Comparison of ENCODE assay signal across 1 cellular context in the genomic region with DNA sequence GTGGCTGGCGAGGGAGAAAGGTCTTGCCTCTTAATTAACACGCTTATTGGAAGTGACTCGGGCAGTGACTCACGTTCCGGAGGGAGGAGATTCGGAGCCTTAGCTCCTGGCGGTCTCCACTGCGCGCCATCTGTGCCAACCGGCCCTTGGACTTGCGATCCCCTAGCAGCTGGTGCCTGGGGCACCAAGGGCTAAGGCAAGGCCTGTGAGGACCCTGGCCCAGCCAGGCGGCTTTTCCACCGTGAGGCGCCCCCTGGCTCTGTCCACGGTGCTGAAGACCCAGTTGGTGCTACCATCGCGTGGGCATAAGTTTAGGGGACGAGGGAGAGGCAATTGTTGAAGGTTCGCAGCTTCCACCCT.
TF ChIP-seq lines count a peak whose summit lies in the region.

No MANE protein-coding gene starts in this region.

TF ChIP-seq in HepG2, 621 proteins besides CTCF, POLR2A, EP300 and RAD21:
- TF ChIP-seq HNRNPL (IDR thresholded peaks at IDR 0.05; ENCODE audit: low read depth, low read length): no peak
- TF ChIP-seq POLR2AphosphoS2 (IDR thresholded peaks at IDR 0.05; ENCODE audit: low read depth, low read length): no peak
- TF ChIP-seq TARDBP (CRISPR knock-in tag; IDR thresholded peaks at IDR 0.05): no peak
- no peak for TF ChIP-seq ZNF660 (CRISPR knock-in tag; IDR thresholded peaks at IDR 0.05; ENCODE audit: borderline replicate concordance, low read depth)
- no peak for TF ChIP-seq NR1H2 (CRISPR knock-in tag; IDR thresholded peaks at IDR 0.05; ENCODE audit: borderline replicate concordance, low read depth)
- no peak for TF ChIP-seq ZNF264 (CRISPR knock-in tag; IDR thresholded peaks at IDR 0.05)
- TF ChIP-seq, protein P1, sequence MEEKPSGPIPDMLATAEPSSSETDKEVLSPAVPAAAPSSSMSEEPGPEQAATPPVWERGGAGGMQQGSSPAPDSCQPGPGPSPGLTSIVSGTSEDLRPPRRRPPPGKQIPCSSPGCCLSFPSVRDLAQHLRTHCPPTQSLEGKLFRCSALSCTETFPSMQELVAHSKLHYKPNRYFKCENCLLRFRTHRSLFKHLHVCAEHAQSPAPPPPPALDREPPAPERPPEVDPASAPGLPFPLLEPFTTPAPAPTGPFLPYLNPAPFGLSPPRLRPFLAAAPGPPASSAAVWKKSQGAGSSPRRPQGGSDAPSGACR (CRISPR knock-in tag; IDR thresholded peaks at IDR 0.05): no peak
- peak; percentile 88 for TF ChIP-seq MIER2 (CRISPR knock-in tag; IDR thresholded peaks at IDR 0.05)
- TF ChIP-seq, protein P2, sequence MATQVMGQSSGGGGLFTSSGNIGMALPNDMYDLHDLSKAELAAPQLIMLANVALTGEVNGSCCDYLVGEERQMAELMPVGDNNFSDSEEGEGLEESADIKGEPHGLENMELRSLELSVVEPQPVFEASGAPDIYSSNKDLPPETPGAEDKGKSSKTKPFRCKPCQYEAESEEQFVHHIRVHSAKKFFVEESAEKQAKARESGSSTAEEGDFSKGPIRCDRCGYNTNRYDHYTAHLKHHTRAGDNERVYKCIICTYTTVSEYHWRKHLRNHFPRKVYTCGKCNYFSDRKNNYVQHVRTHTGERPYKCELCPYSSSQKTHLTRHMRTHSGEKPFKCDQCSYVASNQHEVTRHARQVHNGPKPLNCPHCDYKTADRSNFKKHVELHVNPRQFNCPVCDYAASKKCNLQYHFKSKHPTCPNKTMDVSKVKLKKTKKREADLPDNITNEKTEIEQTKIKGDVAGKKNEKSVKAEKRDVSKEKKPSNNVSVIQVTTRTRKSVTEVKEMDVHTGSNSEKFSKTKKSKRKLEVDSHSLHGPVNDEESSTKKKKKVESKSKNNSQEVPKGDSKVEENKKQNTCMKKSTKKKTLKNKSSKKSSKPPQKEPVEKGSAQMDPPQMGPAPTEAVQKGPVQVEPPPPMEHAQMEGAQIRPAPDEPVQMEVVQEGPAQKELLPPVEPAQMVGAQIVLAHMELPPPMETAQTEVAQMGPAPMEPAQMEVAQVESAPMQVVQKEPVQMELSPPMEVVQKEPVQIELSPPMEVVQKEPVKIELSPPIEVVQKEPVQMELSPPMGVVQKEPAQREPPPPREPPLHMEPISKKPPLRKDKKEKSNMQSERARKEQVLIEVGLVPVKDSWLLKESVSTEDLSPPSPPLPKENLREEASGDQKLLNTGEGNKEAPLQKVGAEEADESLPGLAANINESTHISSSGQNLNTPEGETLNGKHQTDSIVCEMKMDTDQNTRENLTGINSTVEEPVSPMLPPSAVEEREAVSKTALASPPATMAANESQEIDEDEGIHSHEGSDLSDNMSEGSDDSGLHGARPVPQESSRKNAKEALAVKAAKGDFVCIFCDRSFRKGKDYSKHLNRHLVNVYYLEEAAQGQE (IDR thresholded peaks at IDR 0.05; ENCODE audit: borderline replicate concordance in 1 of 2, low read depth in 1 of 2, low read length in 2 of 2): peak; percentile 77 to 91
- TF ChIP-seq FOXC1 (CRISPR knock-in tag; IDR thresholded peaks at IDR 0.05; ENCODE audit: borderline replicate concordance): no peak
- no peak for TF ChIP-seq ZMAT3 (CRISPR knock-in tag; conservative IDR thresholded peaks at IDR 0.05)
- TF ChIP-seq ZNF124 (CRISPR knock-in tag; IDR thresholded peaks at IDR 0.05): no peak
